In the genomic region with DNA sequence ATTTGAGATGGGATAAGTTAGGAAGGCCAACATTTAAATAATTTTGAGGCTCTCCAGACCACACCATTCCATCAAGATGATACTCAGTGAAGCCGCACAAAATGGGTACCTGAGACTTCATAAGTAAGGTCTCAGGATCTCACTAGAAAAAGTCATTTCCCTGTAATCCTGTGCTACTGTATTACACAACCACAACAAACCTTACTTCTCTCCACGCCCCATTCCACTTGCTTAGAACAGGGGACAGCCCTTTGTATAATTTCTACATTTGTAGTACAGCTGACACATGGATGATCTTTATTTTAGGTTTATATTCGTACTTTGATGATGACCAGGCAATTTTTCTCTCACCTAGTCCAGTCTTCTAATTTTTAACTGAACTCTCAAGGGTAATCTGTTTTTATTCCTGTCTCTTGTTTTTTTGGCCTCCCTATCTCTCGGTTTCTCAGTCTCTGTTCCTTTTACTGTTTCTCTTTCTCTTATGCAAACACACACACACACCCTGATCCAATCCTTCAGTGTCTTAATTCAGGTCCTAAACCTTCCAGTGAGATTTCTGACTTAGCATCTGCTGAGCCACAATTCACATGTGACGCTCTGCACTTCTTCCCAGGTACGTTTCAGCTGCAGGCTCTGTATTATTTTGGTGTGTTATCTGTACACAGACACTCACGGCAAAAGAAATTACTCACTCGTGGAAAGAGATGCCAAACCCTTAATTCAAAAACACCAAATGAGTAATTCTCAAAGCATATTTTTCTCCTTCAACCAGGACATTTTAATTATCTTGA, we compare ENCODE assay signal across 1 cellular context.
TF ChIP-seq lines count a peak whose summit lies in the region.

No MANE protein-coding gene starts in this region.

TF ChIP-seq in GM23338, 12 proteins besides CTCF, POLR2A, EP300 and RAD21 (continued from another document):
- TF ChIP-seq ZNF462 (CRISPR knock-in tag; IDR thresholded peaks at IDR 0.05) (no peak), STAT1 (IDR thresholded peaks at IDR 0.05; ENCODE audit: unreplicated experiment) (no peak), ZNF331 (CRISPR knock-in tag; IDR thresholded peaks at IDR 0.05; ENCODE audit: low read depth) (no peak), NANOG (IDR thresholded peaks at IDR 0.05; ENCODE audit: borderline replicate concordance) (no peak)
- TF ChIP-seq, protein P1, sequence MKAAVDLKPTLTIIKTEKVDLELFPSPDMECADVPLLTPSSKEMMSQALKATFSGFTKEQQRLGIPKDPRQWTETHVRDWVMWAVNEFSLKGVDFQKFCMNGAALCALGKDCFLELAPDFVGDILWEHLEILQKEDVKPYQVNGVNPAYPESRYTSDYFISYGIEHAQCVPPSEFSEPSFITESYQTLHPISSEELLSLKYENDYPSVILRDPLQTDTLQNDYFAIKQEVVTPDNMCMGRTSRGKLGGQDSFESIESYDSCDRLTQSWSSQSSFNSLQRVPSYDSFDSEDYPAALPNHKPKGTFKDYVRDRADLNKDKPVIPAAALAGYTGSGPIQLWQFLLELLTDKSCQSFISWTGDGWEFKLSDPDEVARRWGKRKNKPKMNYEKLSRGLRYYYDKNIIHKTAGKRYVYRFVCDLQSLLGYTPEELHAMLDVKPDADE (IDR thresholded peaks at IDR 0.05), result no peak
